18 cellular contexts compared by ENCODE assay signal in the genomic region with DNA sequence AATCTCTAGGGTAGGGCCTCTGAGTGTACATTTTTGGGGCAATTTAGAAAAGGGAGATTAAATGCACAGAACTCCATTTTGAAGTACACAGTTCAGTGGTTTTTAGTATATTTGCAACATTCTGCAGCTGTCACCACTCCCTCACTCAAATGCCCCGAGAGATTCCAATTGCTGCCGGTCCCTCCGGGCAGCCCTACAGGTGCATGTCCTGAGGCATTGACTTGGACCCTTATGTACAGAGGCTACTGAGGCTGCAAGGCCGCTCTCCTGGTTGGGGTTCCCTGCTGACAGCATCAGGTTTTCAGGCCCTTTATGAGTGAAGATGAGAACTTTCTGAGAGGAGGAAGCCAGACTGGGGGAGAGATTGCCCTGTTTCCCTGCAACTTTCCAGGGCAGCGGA. TPM values are rescaled to one million over a fixed set of nuclear protein-coding genes. Genes with fewer than 3 reads are reported as not detected.
"Had no signal": no experiment of that assay in that cellular context is flagged by ENCODE, and none has a peak within 500 bp of the region (broad histone marks: within the 10 kb centered on the region; RNA-seq: fewer than 3 reads in every experiment).

No MANE protein-coding gene starts in this region.

- H3K27ac ChIP-seq: esophagus muscularis mucosa, testis, upper lobe of right lung had no signal

- H3K9me3 Mint-ChIP-seq: activated B cell treated with CpG ODN at 0.5 μM for 24 hours; activated naive CD4-positive, alpha-beta T cell treated with anti-CD3 and anti-CD28 coated beads, Interleukin-2, amount 10 ng/mL, durations not matched to agents 7 days and 5 days; activated naive CD8-positive, alpha-beta T cell treated with anti-CD3 and anti-CD28 coated beads, Interleukin-2, amount 50 U/mL, for 24 hours; activated T-cell treated with anti-CD3 and anti-CD28 coated beads, Interleukin-2, amount 50 U/mL, for 4 hours; immature natural killer cell; natural killer cell; stimulated activated naive CD8-positive, alpha-beta T cell treated with anti-CD3 and anti-CD28 coated beads, Interleukin-15, amount 100 ng/mL, for 72 hours; T-helper 2 cell treated with Interferon-gamma antibody and Interleukin-4, amounts not matched to agents 5 μg/mL and 100 μg/mL, for 36 hours had no signal

- H3K4me3 ChIP-seq: ascending aorta, esophagus muscularis mucosa, testis, upper lobe of right lung had no signal

- H3K36me3 Mint-ChIP-seq: activated naive CD4-positive, alpha-beta T cell treated with anti-CD3 and anti-CD28 coated beads, Interleukin-2, amount 10 ng/mL, durations not matched to agents 7 days and 5 days; immature natural killer cell; natural killer cell had no signal

- H3K4me1 Mint-ChIP-seq: activated B cell treated with CpG ODN at 0.5 μM for 24 hours; activated naive CD8-positive, alpha-beta T cell treated with anti-CD3 and anti-CD28 coated beads, Interleukin-2, amount 50 U/mL, for 24 hours; immature natural killer cell; natural killer cell had no signal

- H3K4me3 Mint-ChIP-seq: activated B cell treated with CpG ODN at 0.5 μM for 24 hours; activated CD8-positive, alpha-beta T cell treated with anti-CD3 and anti-CD28 coated beads, Interleukin-2, amount 10 ng/mL, durations not matched to agents 7 days and 5 days; activated naive CD4-positive, alpha-beta T cell treated with anti-CD3 and anti-CD28 coated beads, Interleukin-2, amount 10 ng/mL, durations not matched to agents 7 days and 5 days; activated naive CD8-positive, alpha-beta T cell treated with anti-CD3 and anti-CD28 coated beads, Interleukin-2, amount 50 U/mL, for 24 hours; activated T-cell treated with anti-CD3 and anti-CD28 coated beads, Interleukin-2, amount 50 U/mL, for 4 hours; immature natural killer cell; natural killer cell; stimulated activated naive CD8-positive, alpha-beta T cell treated with anti-CD3 and anti-CD28 coated beads, Interleukin-15, amount 100 ng/mL, for 72 hours; T-helper 2 cell treated with Interferon-gamma antibody and Interleukin-4, amounts not matched to agents 5 μg/mL and 100 μg/mL, for 36 hours had no signal

- H3K27me3 ChIP-seq: ascending aorta, esophagus muscularis mucosa, testis, upper lobe of right lung had no signal

- H3K9me3 ChIP-seq: ascending aorta, esophagus muscularis mucosa, testis, upper lobe of right lung had no signal

- H3K36me3 ChIP-seq: ascending aorta, esophagus muscularis mucosa, upper lobe of right lung had no signal

- ATAC-seq: activated CD8-positive, alpha-beta T cell treated with anti-CD3 and anti-CD28 coated beads, Interleukin-2, amount 10 ng/mL, durations not matched to agents 7 days and 5 days; activated naive CD8-positive, alpha-beta T cell treated with anti-CD3 and anti-CD28 coated beads, Interleukin-2, amount 50 U/mL, for 24 hours; activated T-cell treated with anti-CD3 and anti-CD28 coated beads, Interleukin-2, amount 50 U/mL, for 4 hours; stimulated activated naive CD8-positive, alpha-beta T cell treated with anti-CD3 and anti-CD28 coated beads, Interleukin-15, amount 100 ng/mL, for 72 hours; upper lobe of right lung had no signal

- DNase-seq: activated B cell treated with CpG ODN at 0.5 μM for 24 hours; activated CD4-positive, alpha-beta T cell treated with anti-CD3 and anti-CD28 coated beads for 48 hours; activated CD8-positive, alpha-beta T cell treated with anti-CD3 and anti-CD28 coated beads, Interleukin-2, amount 10 ng/mL, durations not matched to agents 7 days and 5 days; activated naive CD4-positive, alpha-beta T cell treated with anti-CD3 and anti-CD28 coated beads, Interleukin-2, amount 10 ng/mL, durations not matched to agents 7 days and 5 days; activated naive CD8-positive, alpha-beta T cell treated with anti-CD3 and anti-CD28 coated beads, Interleukin-2, amount 50 U/mL, for 24 hours; activated T-cell treated with anti-CD3 and anti-CD28 coated beads, Interleukin-2, amount 50 U/mL, for 4 hours; cerebellar nuclear complex; effector CD8-positive, alpha-beta T cell; immature natural killer cell; mesendoderm; natural killer cell; stimulated activated naive CD8-positive, alpha-beta T cell treated with anti-CD3 and anti-CD28 coated beads, Interleukin-15, amount 100 ng/mL, for 72 hours; testis had no signal

- H3K27ac Mint-ChIP-seq: activated B cell treated with CpG ODN at 0.5 μM for 24 hours; activated CD8-positive, alpha-beta T cell treated with anti-CD3 and anti-CD28 coated beads, Interleukin-2, amount 10 ng/mL, durations not matched to agents 7 days and 5 days; activated naive CD4-positive, alpha-beta T cell treated with anti-CD3 and anti-CD28 coated beads, Interleukin-2, amount 10 ng/mL, durations not matched to agents 7 days and 5 days; activated naive CD8-positive, alpha-beta T cell treated with anti-CD3 and anti-CD28 coated beads, Interleukin-2, amount 50 U/mL, for 24 hours; immature natural killer cell; natural killer cell; progenitor cell of endocrine pancreas; stimulated activated naive CD8-positive, alpha-beta T cell treated with anti-CD3 and anti-CD28 coated beads, Interleukin-15, amount 100 ng/mL, for 72 hours; T-helper 2 cell treated with Interferon-gamma antibody and Interleukin-4, amounts not matched to agents 5 μg/mL and 100 μg/mL, for 36 hours had no signal

- H3K27me3 Mint-ChIP-seq: activated naive CD8-positive, alpha-beta T cell treated with anti-CD3 and anti-CD28 coated beads, Interleukin-2, amount 50 U/mL, for 24 hours; progenitor cell of endocrine pancreas; stimulated activated naive CD8-positive, alpha-beta T cell treated with anti-CD3 and anti-CD28 coated beads, Interleukin-15, amount 100 ng/mL, for 72 hours had no signal

RNA-seq across cellular contexts. Expression of gene SMAD6, which starts 39.6 kb away (rescaled TPM):
- polyA plus RNA-seq: immature natural killer cell had no signal
